In the genomic region with DNA sequence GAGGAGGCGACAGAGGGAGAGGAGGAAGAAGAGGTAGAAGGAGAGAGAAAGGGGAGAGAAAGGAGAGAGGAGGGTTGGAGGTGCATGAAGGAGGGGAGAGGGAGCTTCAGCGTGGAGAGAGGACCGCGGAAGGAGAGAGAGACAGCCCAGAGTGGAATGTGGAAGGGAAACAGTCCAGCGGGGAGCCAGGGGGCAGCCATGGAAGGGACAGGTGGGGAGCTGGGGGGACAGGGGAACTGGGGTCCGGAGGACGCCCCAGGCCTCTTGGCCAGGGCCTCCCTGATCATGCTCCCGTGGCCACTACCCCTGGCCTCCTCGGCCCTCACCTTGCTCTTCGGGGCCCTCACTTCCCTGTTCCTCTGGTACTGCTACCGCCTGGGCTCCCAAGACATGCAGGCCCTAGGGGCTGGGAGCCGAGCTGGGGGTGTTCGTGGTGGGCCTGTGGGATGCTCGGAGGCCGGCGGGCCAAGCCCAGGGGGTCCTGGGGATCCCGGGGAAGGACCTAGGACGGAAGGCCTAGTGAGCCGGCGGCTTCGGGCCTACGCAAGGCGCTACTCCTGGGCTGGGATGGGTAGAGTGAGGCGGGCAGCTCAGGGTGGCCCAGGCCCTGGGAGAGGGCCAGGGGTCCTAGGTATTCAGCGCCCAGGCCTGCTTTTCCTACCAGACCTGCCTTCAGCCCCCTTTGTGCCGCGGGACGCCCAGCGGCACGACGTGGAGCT, we compare ENCODE assay signal across 10 cellular contexts. TPM values are rescaled to one million over a fixed set of nuclear protein-coding genes. Genes with fewer than 3 reads are reported as not detected.
DNase-seq lines count a peak whose midpoint lies in the region; ATAC-seq lines count a peak whose summit lies in the region.
"Had no signal": no experiment of that assay in that cellular context is flagged by ENCODE, and none has a peak within 500 bp of the region (broad histone marks: within the 10 kb centered on the region; RNA-seq: fewer than 3 reads in every experiment).

No MANE protein-coding gene starts in this region.

- ATAC-seq in activated CD8-positive, alpha-beta memory T cell treated with anti-CD3 and anti-CD28 coated beads, Interleukin-2, amount 10 ng/mL, durations not matched to agents 7 days and 5 days = no peak
- no peak for ATAC-seq in HG02588 (IDR thresholded peaks at IDR 0.05; ENCODE audit: unreplicated experiment)

- peak overlapping the region; percentile 66 for H3K4me3 Mint-ChIP-seq in activated CD8-positive, alpha-beta memory T cell treated with anti-CD3 and anti-CD28 coated beads, Interleukin-2, amount 10 ng/mL, durations not matched to agents 7 days and 5 days
- H3K4me3 Mint-ChIP-seq in activated T-helper 1 cell treated with anti-CD3 and anti-CD28 coated beads, Interleukin-12 subunit alpha, Interleukin-12 subunit beta, Interleukin-2, Interleukin-4 antibody, amounts not matched to agents 30 ng/mL and 10 ng/mL and 1 ng/mL, durations not matched to agents 14 hours and 24 hours and 36 hours = peak overlapping the region; percentile 82

- H3K4me1 Mint-ChIP-seq in activated CD8-positive, alpha-beta memory T cell treated with anti-CD3 and anti-CD28 coated beads, Interleukin-2, amount 10 ng/mL, durations not matched to agents 7 days and 5 days = peaks cover 6% of the 10 kb centered on the region
- H3K4me1 Mint-ChIP-seq in activated T-helper 1 cell treated with anti-CD3 and anti-CD28 coated beads, Interleukin-12 subunit alpha, Interleukin-12 subunit beta, Interleukin-2, Interleukin-4 antibody, amounts not matched to agents 30 ng/mL and 10 ng/mL and 1 ng/mL, durations not matched to agents 14 hours and 24 hours and 36 hours (ENCODE audit: low read depth) = peaks cover 14% of the 10 kb centered on the region

- no peaks in the 10 kb centered on the region for H3K36me3 Mint-ChIP-seq in activated CD8-positive, alpha-beta memory T cell treated with anti-CD3 and anti-CD28 coated beads, Interleukin-2, amount 10 ng/mL, durations not matched to agents 7 days and 5 days
- peaks cover 1% of the 10 kb centered on the region for H3K36me3 Mint-ChIP-seq in activated T-helper 1 cell treated with anti-CD3 and anti-CD28 coated beads, Interleukin-12 subunit alpha, Interleukin-12 subunit beta, Interleukin-2, Interleukin-4 antibody, amounts not matched to agents 30 ng/mL and 10 ng/mL and 1 ng/mL, durations not matched to agents 14 hours and 24 hours and 36 hours (ENCODE audit: low read depth)

- H3K27me3 Mint-ChIP-seq in activated CD8-positive, alpha-beta memory T cell treated with anti-CD3 and anti-CD28 coated beads, Interleukin-2, amount 10 ng/mL, durations not matched to agents 7 days and 5 days = peaks cover 18% of the 10 kb centered on the region
- H3K27me3 Mint-ChIP-seq in activated T-helper 1 cell treated with anti-CD3 and anti-CD28 coated beads, Interleukin-12 subunit alpha, Interleukin-12 subunit beta, Interleukin-2, Interleukin-4 antibody, amounts not matched to agents 30 ng/mL and 10 ng/mL and 1 ng/mL, durations not matched to agents 14 hours and 24 hours and 36 hours (ENCODE audit: insufficient read depth) = peaks cover 29% of the 10 kb centered on the region

- H3K27ac ChIP-seq in iPS-18a (ENCODE audit: low read length) = no peak overlapping the region
- H3K27ac ChIP-seq in temporal lobe (ENCODE audit: low read depth, low read length) = peak overlapping the region; percentile 97
- H3K27ac ChIP-seq: ovary had no signal

- peak overlapping the region; percentile 67 for H3K9ac ChIP-seq in iPS-18a (ENCODE audit: low read length)

- no peaks in the 10 kb centered on the region for H3K36me3 ChIP-seq in iPS-18a (ENCODE audit: control insufficient read depth, low read depth, low read length)
- H3K36me3 ChIP-seq: ovary had no signal

- no peaks in the 10 kb centered on the region for H3K9me3 ChIP-seq in iPS-18a (ENCODE audit: control insufficient read depth, low read depth, low read length)
- H3K9me3 ChIP-seq: ovary had no signal

- H3K27ac Mint-ChIP-seq in activated CD8-positive, alpha-beta memory T cell treated with anti-CD3 and anti-CD28 coated beads, Interleukin-2, amount 10 ng/mL, durations not matched to agents 7 days and 5 days = no peak overlapping the region
- H3K27ac Mint-ChIP-seq in activated T-helper 1 cell treated with anti-CD3 and anti-CD28 coated beads, Interleukin-12 subunit alpha, Interleukin-12 subunit beta, Interleukin-2, Interleukin-4 antibody, amounts not matched to agents 30 ng/mL and 10 ng/mL and 1 ng/mL, durations not matched to agents 14 hours and 24 hours and 36 hours = peak overlapping the region; percentile 58

- intact Hi-C loops in activated T-helper 1 cell treated with anti-CD3 and anti-CD28 coated beads, Interleukin-12 subunit alpha, Interleukin-12 subunit beta, Interleukin-2, Interleukin-4 antibody, amounts not matched to agents 30 ng/mL and 10 ng/mL and 1 ng/mL, durations not matched to agents 14 hours and 24 hours and 36 hours (cut with micrococcal nuclease) = loop anchor here (1.0 to 2.0 kb wide), 7 partner anchors 25 to 164 kb away; a partner anchor contains a TSS

- H3K27me3 ChIP-seq in iPS-18a (ENCODE audit: control insufficient read depth, insufficient read depth, low read length) = no peaks in the 10 kb centered on the region
- H3K27me3 ChIP-seq: ovary had no signal

- DNase-seq in activated CD8-positive, alpha-beta memory T cell treated with anti-CD3 and anti-CD28 coated beads, Interleukin-2, amount 10 ng/mL, durations not matched to agents 7 days and 5 days = no peak
- DNase-seq in activated CD8-positive, alpha-beta memory T cell treated with anti-CD3 and anti-CD28 coated beads, Interleukin-2, amount 50 U/mL, for 4 hours = no peak
- DNase-seq in activated T-helper 1 cell treated with anti-CD3 and anti-CD28 coated beads, Interleukin-12 subunit alpha, Interleukin-12 subunit beta, Interleukin-2, Interleukin-4 antibody, amounts not matched to agents 30 ng/mL and 10 ng/mL and 1 ng/mL, durations not matched to agents 14 hours and 24 hours and 36 hours (ENCODE audit: low spot score) = no peak
- DNase-seq in NCI-H146 treated with DMSO at 0.1 percent for 48 hours (lab: John Stamatoyannopoulos, UW; ENCODE audit: unreplicated experiment) (no peak), globus pallidus (ENCODE audit: low spot score) (no peak)
- DNase-seq: DMS 273 treated with DMSO at 0.1 percent for 48 hours had no signal

- H3K9me3 Mint-ChIP-seq in activated CD8-positive, alpha-beta memory T cell treated with anti-CD3 and anti-CD28 coated beads, Interleukin-2, amount 10 ng/mL, durations not matched to agents 7 days and 5 days (ENCODE audit: low read depth) = no peaks in the 10 kb centered on the region
- H3K9me3 Mint-ChIP-seq in activated T-helper 1 cell treated with anti-CD3 and anti-CD28 coated beads, Interleukin-12 subunit alpha, Interleukin-12 subunit beta, Interleukin-2, Interleukin-4 antibody, amounts not matched to agents 30 ng/mL and 10 ng/mL and 1 ng/mL, durations not matched to agents 14 hours and 24 hours and 36 hours = no peaks in the 10 kb centered on the region

- peak overlapping the region; percentile 91 for H3K4me3 ChIP-seq in iPS-18a (ENCODE audit: low read length)

- peaks cover 9% of the 10 kb centered on the region for H3K4me1 ChIP-seq in iPS-18a (ENCODE audit: control insufficient read depth, low read depth, low read length)

- CTCF ChIA-PET in activated CD8-positive, alpha-beta memory T cell treated with anti-CD3 and anti-CD28 coated beads, Interleukin-2, amount 10 ng/mL, durations not matched to agents 7 days and 5 days (lab: Charles Lee) = interaction anchor here (0.8 to 1.6 kb wide), 4 partner anchors 16 to 131 kb away, joined by 3 to 4 read pairs (median 3); a partner anchor contains a TSS

RNA-seq across cellular contexts. Expression of a gene that starts 0.8 kb away (rescaled TPM):
- under 1 TPM in 1 of 2 experiments, not detected in 1; 0.33 TPM for total RNA-seq in activated CD8-positive, alpha-beta memory T cell treated with anti-CD3 and anti-CD28 coated beads, Interleukin-2, amount 10 ng/mL, durations not matched to agents 7 days and 5 days
- total RNA-seq in activated T-helper 1 cell treated with anti-CD3 and anti-CD28 coated beads, Interleukin-12 subunit alpha, Interleukin-12 subunit beta, Interleukin-2, Interleukin-4 antibody, amounts not matched to agents 30 ng/mL and 10 ng/mL and 1 ng/mL, durations not matched to agents 14 hours and 24 hours and 36 hours = 4.2 and 4.7 TPM in 2 replicates
- total RNA-seq in temporal lobe = 13.0 TPM

RNA-seq across cellular contexts. Expression of a gene that starts 1.7 kb away (rescaled TPM):
- under 1 TPM in 1 of 2 experiments, not detected in 1; 0.09 TPM for total RNA-seq in activated CD8-positive, alpha-beta memory T cell treated with anti-CD3 and anti-CD28 coated beads, Interleukin-2, amount 10 ng/mL, durations not matched to agents 7 days and 5 days
- 0.16 and 0.32 TPM in 2 replicates for total RNA-seq in activated T-helper 1 cell treated with anti-CD3 and anti-CD28 coated beads, Interleukin-12 subunit alpha, Interleukin-12 subunit beta, Interleukin-2, Interleukin-4 antibody, amounts not matched to agents 30 ng/mL and 10 ng/mL and 1 ng/mL, durations not matched to agents 14 hours and 24 hours and 36 hours
- total RNA-seq in temporal lobe = 58.5 TPM

RNA-seq across cellular contexts. Expression of a gene that starts 25.0 kb away (rescaled TPM):
- 10 to 100 TPM; 44.6 to 48.4 TPM for total RNA-seq in activated CD8-positive, alpha-beta memory T cell treated with anti-CD3 and anti-CD28 coated beads, Interleukin-2, amount 10 ng/mL, durations not matched to agents 7 days and 5 days
- 53.7 and 58.2 TPM in 2 replicates for total RNA-seq in activated T-helper 1 cell treated with anti-CD3 and anti-CD28 coated beads, Interleukin-12 subunit alpha, Interleukin-12 subunit beta, Interleukin-2, Interleukin-4 antibody, amounts not matched to agents 30 ng/mL and 10 ng/mL and 1 ng/mL, durations not matched to agents 14 hours and 24 hours and 36 hours
- 38.4 TPM for total RNA-seq in temporal lobe

RNA-seq across cellular contexts. Expression of a gene that starts 38.0 kb away (rescaled TPM):
- 10 to 100 TPM; 52.0 to 62.0 TPM for total RNA-seq in activated CD8-positive, alpha-beta memory T cell treated with anti-CD3 and anti-CD28 coated beads, Interleukin-2, amount 10 ng/mL, durations not matched to agents 7 days and 5 days
- 83.7 and 85.5 TPM in 2 replicates for total RNA-seq in activated T-helper 1 cell treated with anti-CD3 and anti-CD28 coated beads, Interleukin-12 subunit alpha, Interleukin-12 subunit beta, Interleukin-2, Interleukin-4 antibody, amounts not matched to agents 30 ng/mL and 10 ng/mL and 1 ng/mL, durations not matched to agents 14 hours and 24 hours and 36 hours
- total RNA-seq in temporal lobe = 47.9 TPM

Comparison
In these comparisons a context has a peak if more than half of its experiments do, and no peak if none do; other contexts are left out.
1. RNA of a gene that starts 1.7 kb away (total RNA-seq): 58.5 TPM in temporal lobe (single experiment); 0.16 to 0.32 TPM in activated T-helper 1 cell treated with anti-CD3 and anti-CD28 coated beads, Interleukin-12 subunit alpha, Interleukin-12 subunit beta, Interleukin-2, Interleukin-4 antibody, amounts not matched to agents 30 ng/mL and 10 ng/mL and 1 ng/mL, durations not matched to agents 14 hours and 24 hours and 36 hours and 0.09 TPM in activated CD8-positive, alpha-beta memory T cell treated with anti-CD3 and anti-CD28 coated beads, Interleukin-2, amount 10 ng/mL, durations not matched to agents 7 days and 5 days; every median in the first group is over 10 times any median in the second.